26 cellular contexts compared by ENCODE assay signal in genomic region chr15:94040523-94041248, GRCh38.
DNase-seq lines count a peak whose midpoint lies in the region; ATAC-seq and TF ChIP-seq lines count a peak whose summit lies in the region.
"Had no signal": no experiment of that assay in that cellular context is flagged by ENCODE, and none has a peak within 500 bp of the region (broad histone marks: within the 10 kb centered on the region; RNA-seq: fewer than 3 reads in every experiment).

No MANE protein-coding gene starts in this region.

- TF ChIP-seq CTCF in 22Rv1 (IDR thresholded peaks at IDR 0.05) (peak; percentile 18), RWPE1 (conservative IDR thresholded peaks at IDR 0.05; ENCODE audit: low read depth) (0 out of 2 replicates have a peak, but pooled peaks have one; percentile 10), WERI-Rb-1 (IDR thresholded peaks at IDR 0.05; ENCODE audit: low read depth, low read length) (no peak)

- ATAC-seq in GM18511 (IDR thresholded peaks at IDR 0.05; ENCODE audit: unreplicated experiment) = no peak
- ATAC-seq: activated T-cell treated with anti-CD3 and anti-CD28 coated beads, Interleukin-2, amount 50 U/mL, for 4 hours; heart right ventricle; K562; left lung; T-helper 17 cell had no signal

- H3K9me3 ChIP-seq in WERI-Rb-1 (ENCODE audit: severe bottlenecking) (no peaks in the 10 kb centered on the region), MG63 (no peaks in the 10 kb centered on the region)
- H3K9me3 ChIP-seq: Peyer's patch, upper lobe of left lung had no signal

- H3K27me3 ChIP-seq in WERI-Rb-1 (ENCODE audit: insufficient read depth, low read depth, severe bottlenecking) (peaks cover 39% of the 10 kb centered on the region), MG63 (no peaks in the 10 kb centered on the region)
- H3K27me3 ChIP-seq: BLaER1 treated with 17β-estradiol and CSF1 and Interleukin-3, amounts not matched to agents 10 nM and 100 nM; left lung; Peyer's patch; upper lobe of left lung had no signal

- POLR2A ChIA-PET in RWPE1 (lab: Yijun Ruan, JAX; ENCODE audit: low non-redundant PET) = no interaction called here

- CTCF ChIA-PET in RWPE1 (lab: Yijun Ruan, JAX) = interaction anchor here (0.6 to 0.7 kb wide), 2 partner anchors 70 to 397 kb away, joined by 3 read pairs; no protein-coding TSS in a partner anchor

- no peaks in the 10 kb centered on the region for H3K36me3 ChIP-seq in WERI-Rb-1
- H3K36me3 ChIP-seq in MG63 = no peaks in the 10 kb centered on the region
- H3K36me3 ChIP-seq: BLaER1 treated with 17β-estradiol and CSF1 and Interleukin-3, amounts not matched to agents 10 nM and 100 nM; heart right ventricle; left lung; Peyer's patch; upper lobe of left lung had no signal

- no peak overlapping the region for H3K27ac ChIP-seq in 22Rv1
- H3K27ac ChIP-seq in RWPE1 = no peak overlapping the region
- no peak overlapping the region for H3K27ac ChIP-seq in WERI-Rb-1
- H3K27ac ChIP-seq: BLaER1 treated with 17β-estradiol and CSF1 and Interleukin-3, amounts not matched to agents 10 nM and 100 nM; heart right ventricle; left lung; Peyer's patch; upper lobe of left lung had no signal

- no peak overlapping the region for H3K4me3 ChIP-seq in WERI-Rb-1 (ENCODE audit: low read depth, low read length)
- H3K4me3 ChIP-seq in MG63 = no peak overlapping the region
- H3K4me3 ChIP-seq: BLaER1 treated with 17β-estradiol and CSF1 and Interleukin-3, amounts not matched to agents 10 nM and 100 nM; heart right ventricle; K562; left lung; Peyer's patch; smooth muscle cell; upper lobe of left lung had no signal

- DNase-seq in GM04503 (ENCODE audit: low read depth) (peak; percentile 59), RWPE1 (ENCODE audit: low spot score) (no peak), glomerular visceral epithelial cell (ENCODE audit: extremely low spot score) (peak; percentile 7), WERI-Rb-1 (no peak), MG63 (no peak)
- DNase-seq in central memory CD4-positive, alpha-beta T cell = no peak
- DNase-seq: activated CD4-positive, alpha-beta T cell treated with anti-CD3 and anti-CD28 coated beads for 4 hours; activated naive CD4-positive, alpha-beta T cell; activated T-cell treated with anti-CD3 and anti-CD28 coated beads, Interleukin-2, amount 50 U/mL, for 4 hours; Calu3; cortex of kidney; heart right ventricle; left lung; naive B cell; NCI-H146; NCI-H524 treated with DMSO at 0.1 percent for 48 hours; Peyer's patch; retina; stimulated activated CD4-positive, alpha-beta T cell treated with anti-CD3 and anti-CD28 coated beads, Interleukin-2, amount 100 ng/mL, for 24 hours; T-helper 17 cell; upper lobe of left lung had no signal

Comparison
In these comparisons a context has a peak if more than half of its experiments do, and no peak if none do; other contexts are left out.
1. DNase-seq: peak in GM04503 (single experiment) and glomerular visceral epithelial cell (single experiment); none in RWPE1 (single experiment), WERI-Rb-1 (single experiment), MG63 (single experiment) and central memory CD4-positive, alpha-beta T cell (single experiment).